8 cellular contexts compared by ENCODE assay signal in genomic region chr11:57668467-57668890, GRCh38. TPM values are rescaled to one million over a fixed set of nuclear protein-coding genes. Genes with fewer than 3 reads are reported as not detected.
DNase-seq lines count a peak whose midpoint lies in the region; ATAC-seq and TF ChIP-seq lines count a peak whose summit lies in the region.

No MANE protein-coding gene starts in this region.

- peak overlapping the region; percentile 98 to 100 (median 99) for H3K27ac Mint-ChIP-seq in CD4-positive, alpha-beta memory T cell

- H3K4me1 ChIP-seq in CD4-positive, alpha-beta memory T cell (ENCODE audit: insufficient read depth, low read length): peaks cover 51% of the 10 kb centered on the region
- H3K4me1 ChIP-seq in ascending aorta: peaks cover 6 to 16% of the 10 kb centered on the region in 2 donors

- H3K36me3 ChIP-seq in CD4-positive, alpha-beta memory T cell (ENCODE audit: insufficient read depth, low read length): peaks cover 14% of the 10 kb centered on the region
- H3K36me3 ChIP-seq in ascending aorta (peaks cover 11 to 19% of the 10 kb centered on the region in 2 donors), kidney epithelial cell (ENCODE audit: control insufficient read depth, insufficient read depth, low read length) (peaks cover 2% of the 10 kb centered on the region)

- peaks cover 0 to 13% (median 0%) of the 10 kb centered on the region in 8 donors for H3K9me3 Mint-ChIP-seq in CD4-positive, alpha-beta memory T cell

- peak overlapping the region; percentile 75 to 93 for H3K4me3 ChIP-seq in CD4-positive, alpha-beta memory T cell (ENCODE audit: low read length in 2 of 2)
- peak overlapping the region; percentile 90 to 96 for H3K4me3 ChIP-seq in ascending aorta
- peak overlapping the region; percentile 90 for H3K4me3 ChIP-seq in kidney epithelial cell (ENCODE audit: low read depth, low read length)

- peaks cover 10 to 39% of the 10 kb centered on the region in 2 donors for H3K36me3 Mint-ChIP-seq in CD4-positive, alpha-beta memory T cell

- H3K4me3 Mint-ChIP-seq in CD4-positive, alpha-beta memory T cell: peak overlapping the region; percentile 88 to 99 (median 96)

- no peaks in the 10 kb centered on the region for H3K27me3 ChIP-seq in CD4-positive, alpha-beta memory T cell (ENCODE audit: insufficient read depth, low read length)
- H3K27me3 ChIP-seq in ascending aorta: no peaks in the 10 kb centered on the region
- H3K27me3 ChIP-seq in kidney epithelial cell (ENCODE audit: control insufficient read depth, insufficient read depth, low read length): no peaks in the 10 kb centered on the region

- DNase-seq in CD4-positive, alpha-beta memory T cell: peak in 2 of 5 donors; percentile 47 to 72
- DNase-seq in M059J (ENCODE audit: low read depth): peak; percentile 28
- no peak for DNase-seq in ascending aorta (ENCODE audit: low spot score in 2 of 2)
- no peak for DNase-seq in kidney epithelial cell (ENCODE audit: low read depth)
- peak in 5 of 49 donors; percentile 35 to 51 (median 45) for DNase-seq in substantia nigra (lab: John Stamatoyannopoulos, UW)
- no peak for DNase-seq in middle frontal gyrus (ENCODE audit: extremely low spot score, low spot score)
- DNase-seq in NCI-H774 (lab: John Stamatoyannopoulos, UW): no peak

- H3K9me3 ChIP-seq in CD4-positive, alpha-beta memory T cell (ENCODE audit: control insufficient read depth in 1 of 2, low read length in 2 of 2): no peaks in the 10 kb centered on the region
- H3K9me3 ChIP-seq in ascending aorta: no peaks in the 10 kb centered on the region

- intact Hi-C loops in CD4-positive, alpha-beta memory T cell (cut with micrococcal nuclease): loop anchor here (5.0 kb wide), 3 partner anchors 341 to 1949 kb away; partner anchors contain the start of genes FAM111A and OSBP
- intact Hi-C loops in ascending aorta (cut with DNase I): loop anchor here (5.0 kb wide), 2 partner anchors 94 to 241 kb away; partner anchors contain the start of genes CTNND1 and SLC43A3

- H3K4me1 Mint-ChIP-seq in CD4-positive, alpha-beta memory T cell: peaks cover 36 to 72% (median 50%) of the 10 kb centered on the region in 4 donors

- H3K27me3 Mint-ChIP-seq in CD4-positive, alpha-beta memory T cell: peaks cover 0 to 5% of the 10 kb centered on the region in 2 donors

- TF ChIP-seq CTCF in ascending aorta (IDR thresholded peaks at IDR 0.05) (no peak), kidney epithelial cell (IDR thresholded peaks at IDR 0.05; ENCODE audit: insufficient read depth, low read length, poor library complexity, severe bottlenecking) (no peak)

- POLR2A ChIA-PET in CD4-positive, alpha-beta memory T cell (lab: Charles Lee; ENCODE audit: partially characterized antibody): interaction anchor here (0.6 to 3.4 kb wide), 11 partner anchors 11 to 907 kb away, joined by 3 to 33 read pairs (median 4); partner anchors contain the start of genes CLP1, LPXN, MED19 and SELENOH

- peak; percentile 4 for ATAC-seq in GM21367 (IDR thresholded peaks at IDR 0.05; ENCODE audit: unreplicated experiment)

- peak overlapping the region; percentile 91 for H3K27ac ChIP-seq in CD4-positive, alpha-beta memory T cell (ENCODE audit: low read depth, low read length)
- H3K27ac ChIP-seq in ascending aorta (peak overlapping the region; percentile 98), substantia nigra (ENCODE audit: low read depth, low read length, poor library complexity, severe bottlenecking) (peak overlapping the region; percentile 99)

- CTCF ChIA-PET in CD4-positive, alpha-beta memory T cell (lab: Charles Lee; ENCODE audit: partially characterized antibody): interaction anchor here (0.7 to 1.1 kb wide), 3 partner anchors 26 to 132 kb away, joined by 3 read pairs; no protein-coding TSS in a partner anchor

RNA-seq across cellular contexts. Expression of gene ZDHHC5, which starts 0.6 kb away (rescaled TPM):
- 10 to 100 TPM; 73.2 to 75.8 TPM for total RNA-seq in CD4-positive, alpha-beta memory T cell
- polyA plus RNA-seq in CD4-positive, alpha-beta memory T cell: 10 to 100 TPM; 30.4 to 44.6 TPM
- total RNA-seq in M059J (2014; rRNA removed; shearing (Covaris generic)): 37.4 and 50.8 TPM in 2 replicates
- total RNA-seq in ascending aorta: 26.2 TPM
- total RNA-seq in kidney epithelial cell: 62.4 and 69.2 TPM in 2 replicates

RNA-seq across cellular contexts. Expression of gene CLP1, which starts 10.9 kb away (rescaled TPM):
- total RNA-seq in CD4-positive, alpha-beta memory T cell: 10 to 100 TPM; 14.1 to 16.0 TPM
- 10 to 100 TPM in 1 of 2 donors, 1 to 10 TPM in 1; 9.6 to 22.5 TPM for polyA plus RNA-seq in CD4-positive, alpha-beta memory T cell
- total RNA-seq in M059J (2014; rRNA removed; shearing (Covaris generic)): 18.4 and 30.7 TPM in 2 replicates
- 1.2 TPM for total RNA-seq in ascending aorta
- 17.7 and 20.7 TPM in 2 replicates for total RNA-seq in kidney epithelial cell

RNA-seq across cellular contexts. Expression of gene YPEL4, which starts 18.8 kb away (rescaled TPM):
- 10 to 100 TPM; 11.8 to 12.6 TPM for total RNA-seq in CD4-positive, alpha-beta memory T cell
- under 1 TPM in 1 of 2 donors, not detected in 1; 0.23 TPM for polyA plus RNA-seq in CD4-positive, alpha-beta memory T cell
- total RNA-seq in M059J (2014; rRNA removed; shearing (Covaris generic)): 0.25 and 0.79 TPM in 2 replicates
- not detected for total RNA-seq in ascending aorta
- total RNA-seq in kidney epithelial cell: 1.4 TPM in 1 of 2 replicates, not detected in the other

RNA-seq across cellular contexts. Expression of gene MED19, which starts 43.5 kb away (rescaled TPM):
- 10 to 100 TPM; 15.2 TPM for total RNA-seq in CD4-positive, alpha-beta memory T cell
- polyA plus RNA-seq in CD4-positive, alpha-beta memory T cell: 10 to 100 TPM; 17.4 to 20.2 TPM
- 38.3 and 50.0 TPM in 2 replicates for total RNA-seq in M059J (2014; rRNA removed; shearing (Covaris generic))
- total RNA-seq in ascending aorta (35.2 TPM), kidney epithelial cell (26.8 and 27.6 TPM in 2 replicates)

RNA-seq across cellular contexts. Expression of gene TMX2, which starts 43.9 kb away (rescaled TPM):
- total RNA-seq in CD4-positive, alpha-beta memory T cell: 10 to 100 TPM; 63.6 to 67.1 TPM
- polyA plus RNA-seq in CD4-positive, alpha-beta memory T cell: 10 to 100 TPM; 77.9 to 88.5 TPM
- 155 and 166 TPM in 2 replicates for total RNA-seq in M059J (2014; rRNA removed; shearing (Covaris generic))
- total RNA-seq in ascending aorta: 65.3 TPM
- total RNA-seq in kidney epithelial cell: 74.0 and 79.8 TPM in 2 replicates
